19 cellular contexts compared by ENCODE assay signal in the genomic region with DNA sequence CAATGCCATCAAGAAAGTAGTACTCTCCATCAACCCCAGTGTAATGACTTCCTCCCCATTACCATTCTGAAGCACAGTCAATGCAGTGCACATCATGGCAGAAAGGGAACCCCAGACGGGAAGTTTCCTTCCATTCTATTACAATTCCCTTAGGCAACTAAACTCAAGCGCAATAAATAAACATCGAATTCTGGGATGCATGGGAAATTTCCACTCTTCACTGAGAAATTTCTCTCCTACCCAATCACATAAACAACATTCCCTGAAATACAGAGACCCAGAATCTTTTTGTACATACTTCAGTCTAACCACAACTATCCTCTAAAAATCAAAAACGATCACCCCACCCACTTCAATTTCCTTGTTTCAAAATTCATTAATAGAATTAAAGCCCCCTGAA. TPM values are rescaled to one million over a fixed set of nuclear protein-coding genes. Genes with fewer than 3 reads are reported as not detected.
"Had no signal": no experiment of that assay in that cellular context is flagged by ENCODE, and none has a peak within 500 bp of the region (broad histone marks: within the 10 kb centered on the region; RNA-seq: fewer than 3 reads in every experiment).

No MANE protein-coding gene starts in this region.

- H3K4me3 Mint-ChIP-seq: activated naive CD8-positive, alpha-beta T cell treated with anti-CD3 and anti-CD28 coated beads for 36 hours; activated T-cell treated with anti-CD3 and anti-CD28 coated beads, Interleukin-2, amount 50 U/mL, for 24 hours; effector memory CD8-positive, alpha-beta T cell; natural killer cell treated with Interleukin-12 subunit alpha and Interleukin-12 subunit beta and Interleukin-15 and Interleukin-18, amount 100 ng/mL, for 72 hours; T-cell; type B pancreatic cell had no signal

- H3K9me3 Mint-ChIP-seq: activated naive CD8-positive, alpha-beta T cell treated with anti-CD3 and anti-CD28 coated beads for 36 hours; activated T-cell treated with anti-CD3 and anti-CD28 coated beads, Interleukin-2, amount 50 U/mL, for 24 hours; effector memory CD8-positive, alpha-beta T cell; natural killer cell treated with Interleukin-12 subunit alpha and Interleukin-12 subunit beta and Interleukin-15 and Interleukin-18, amount 100 ng/mL, for 72 hours; T-cell; type B pancreatic cell had no signal

- H3K27me3 Mint-ChIP-seq: activated naive CD8-positive, alpha-beta T cell treated with anti-CD3 and anti-CD28 coated beads for 36 hours; activated T-cell treated with anti-CD3 and anti-CD28 coated beads, Interleukin-2, amount 50 U/mL, for 24 hours; effector memory CD8-positive, alpha-beta T cell; natural killer cell treated with Interleukin-12 subunit alpha and Interleukin-12 subunit beta and Interleukin-15 and Interleukin-18, amount 100 ng/mL, for 72 hours; T-cell; type B pancreatic cell had no signal

- H3K27me3 ChIP-seq: dorsolateral prefrontal cortex, gastrocnemius medialis, vagina had no signal

- H3K9me3 ChIP-seq: gastrocnemius medialis, left ventricle myocardium inferior, thoracic aorta, vagina had no signal

- ATAC-seq: effector memory CD8-positive, alpha-beta T cell; esophagus mucosa; gastrocnemius medialis; natural killer cell treated with Interleukin-12 subunit alpha and Interleukin-12 subunit beta and Interleukin-15 and Interleukin-18, amount 100 ng/mL, for 72 hours; T-cell had no signal

- H3K27ac ChIP-seq: gastrocnemius medialis, left ventricle myocardium inferior, thoracic aorta, vagina had no signal

- H3K4me3 ChIP-seq: dorsolateral prefrontal cortex, gastrocnemius medialis, left ventricle myocardium inferior, thoracic aorta, vagina had no signal

- H3K27ac Mint-ChIP-seq: activated naive CD8-positive, alpha-beta T cell treated with anti-CD3 and anti-CD28 coated beads for 36 hours; type B pancreatic cell had no signal

- H3K4me1 ChIP-seq: gastrocnemius medialis, left ventricle myocardium inferior had no signal

- DNase-seq: activated CD4-positive, alpha-beta T cell treated with anti-CD3 and anti-CD28 coated beads, Interleukin-2, amount 50 U/mL, for 4 hours; activated CD8-positive, alpha-beta memory T cell treated with anti-CD3 and anti-CD28 coated beads for 24 hours; activated CD8-positive, alpha-beta memory T cell treated with anti-CD3 and anti-CD28 coated beads, Interleukin-2, amount 50 U/mL, for 4 hours; activated effector memory CD4-positive, alpha-beta T cell treated with anti-CD3 and anti-CD28 coated beads, Interleukin-2, amount 50 U/mL, for 16 hours; activated naive CD8-positive, alpha-beta T cell treated with anti-CD3 and anti-CD28 coated beads for 36 hours; activated T-cell treated with anti-CD3 and anti-CD28 coated beads, Interleukin-2, amount 50 U/mL, for 24 hours; central memory CD4-positive, alpha-beta T cell; effector memory CD8-positive, alpha-beta T cell; gastrocnemius medialis; kidney glomerular epithelial cell; left ventricle myocardium inferior; stimulated activated CD4-positive, alpha-beta T cell treated with anti-CD3 and anti-CD28 coated beads, Interleukin-2, amount 100 ng/mL, for 24 hours; T-cell had no signal

RNA-seq across cellular contexts. Expression of a gene that starts 45.2 kb away (rescaled TPM):
- total RNA-seq: activated naive CD8-positive, alpha-beta T cell treated with anti-CD3 and anti-CD28 coated beads for 36 hours; T-cell had no signal
